10 cellular contexts compared by ENCODE assay signal in genomic region chr10:75358835-75359421, GRCh38. TPM values are rescaled to one million over a fixed set of nuclear protein-coding genes. Genes with fewer than 3 reads are reported as not detected.
A peak's percentile ranks its signal among the peaks of the same experiment; 100 is the strongest.
DNase-seq lines count a peak whose midpoint lies in the region; ATAC-seq, FAIRE-seq and TF ChIP-seq lines count a peak whose summit lies in the region.
"Had no signal": no experiment of that assay in that cellular context is flagged by ENCODE, and none has a peak within 500 bp of the region (broad histone marks: within the 10 kb centered on the region; RNA-seq: fewer than 3 reads in every experiment).

No MANE protein-coding gene starts in this region.

- H3K4me1 Mint-ChIP-seq in dendritic cell treated with granulocyte-macrophage colony-stimulating factor and Interleukin-4, amounts not matched to agents 40 ng/mL and 50 ng/mL, for 4 days (ENCODE audit: low read depth), result peaks cover 33% of the 10 kb centered on the region
- H3K4me1 Mint-ChIP-seq in CD4-positive, alpha-beta T cell (ENCODE audit: low read depth), result no peaks in the 10 kb centered on the region
- H3K4me1 Mint-ChIP-seq: activated CD4-positive, alpha-beta T cell treated with anti-CD3 and anti-CD28 coated beads for 36 hours had no signal

- ATAC-seq in HG02885 (IDR thresholded peaks at IDR 0.05; ENCODE audit: poor library complexity, unreplicated experiment), result no peak
- no peak for ATAC-seq in CD4-positive, alpha-beta T cell (ENCODE audit: poor library complexity)
- ATAC-seq: activated CD4-positive, alpha-beta T cell treated with anti-CD3 and anti-CD28 coated beads for 36 hours had no signal

- H3K9me3 ChIP-seq in kidney (ENCODE audit: control insufficient read depth in 1 of 2, low read length in 2 of 2), result peaks cover 0 to 3% of the 10 kb centered on the region in 2 donors
- no peaks in the 10 kb centered on the region for H3K9me3 ChIP-seq in CD4-positive, alpha-beta T cell (ENCODE audit: control insufficient read depth, low read length)
- H3K9me3 ChIP-seq: neutrophil had no signal

- H3K36me3 ChIP-seq in kidney (ENCODE audit: control insufficient read depth in 1 of 2, insufficient read depth in 2 of 2, low read length in 2 of 2), result no peaks in the 10 kb centered on the region
- H3K36me3 ChIP-seq: neutrophil had no signal

- H3K36me3 Mint-ChIP-seq in dendritic cell treated with granulocyte-macrophage colony-stimulating factor and Interleukin-4, amounts not matched to agents 40 ng/mL and 50 ng/mL, for 4 days (ENCODE audit: low read depth), result no peaks in the 10 kb centered on the region
- no peaks in the 10 kb centered on the region for H3K36me3 Mint-ChIP-seq in CD4-positive, alpha-beta T cell (ENCODE audit: low read depth)

- no peak overlapping the region for H3K9ac ChIP-seq in kidney (ENCODE audit: low read length in 2 of 2)

- DNase-seq in ELR (ENCODE audit: low read depth), result peak; percentile 88
- DNase-seq in NOMO-1 treated with dmso at 0.1 percent for 144 hours (lab: John Stamatoyannopoulos, UW; ENCODE audit: unreplicated experiment), result peak; percentile 97
- peak; percentile 22 for DNase-seq in non-pigmented ciliary epithelial cell (ENCODE audit: low read depth)
- no peak for DNase-seq in kidney
- no peak for DNase-seq in stimulated activated CD4-positive, alpha-beta T cell treated with anti-CD3 and anti-CD28 coated beads, Interleukin-4, amount 100 ng/mL, for 4 hours
- DNase-seq in CD4-positive, alpha-beta T cell, result no peak
- DNase-seq: activated CD4-positive, alpha-beta T cell treated with anti-CD3 and anti-CD28 coated beads for 36 hours had no signal

- TF ChIP-seq CTCF in kidney (IDR thresholded peaks at IDR 0.05; ENCODE audit: borderline replicate concordance, extremely low read depth, insufficient read depth), result no peak
- TF ChIP-seq CTCF in CD4-positive, alpha-beta T cell (IDR thresholded peaks at IDR 0.05), result no peak

- CTCF ChIA-PET in CD4-positive, alpha-beta T cell (lab: Charles Lee), result no interaction called here

- peaks cover 3% of the 10 kb centered on the region for H3K27me3 ChIP-seq in CD4-positive, alpha-beta T cell (ENCODE audit: control insufficient read depth, insufficient read depth, low read length)
- H3K27me3 ChIP-seq: neutrophil had no signal

- H3K27me3 Mint-ChIP-seq in dendritic cell treated with granulocyte-macrophage colony-stimulating factor and Interleukin-4, amounts not matched to agents 40 ng/mL and 50 ng/mL, for 4 days, result peaks cover 3% of the 10 kb centered on the region
- peaks cover 18% of the 10 kb centered on the region for H3K27me3 Mint-ChIP-seq in CD4-positive, alpha-beta T cell

- H3K4me3 ChIP-seq in kidney (ENCODE audit: low read length in 2 of 2), result no peak overlapping the region

- H3K4me1 ChIP-seq in kidney (ENCODE audit: control insufficient read depth in 1 of 2, insufficient read depth in 1 of 2, low read depth in 1 of 2, low read length in 2 of 2), result no peaks in the 10 kb centered on the region

- no peak overlapping the region for H3K27ac ChIP-seq in kidney (ENCODE audit: low read depth in 2 of 2, low read length in 2 of 2)
- no peak overlapping the region for H3K27ac ChIP-seq in CD4-positive, alpha-beta T cell (ENCODE audit: low read depth, low read length)
- H3K27ac ChIP-seq: neutrophil had no signal

- POLR2A ChIA-PET in CD4-positive, alpha-beta T cell (lab: Charles Lee), result interaction anchor here (0.7 kb wide), 1 partner anchor 767 kb away, joined by 3 read pairs; no protein-coding TSS in a partner anchor

- FAIRE-seq in kidney (lab: Jason Lieb, UNC), result no peak

- intact Hi-C loops in dendritic cell treated with granulocyte-macrophage colony-stimulating factor and Interleukin-4, amounts not matched to agents 40 ng/mL and 50 ng/mL, for 4 days (cut with micrococcal nuclease), result loop anchor here (2.0 kb wide), 1 partner anchor 16 kb away; no protein-coding TSS in a partner anchor
- intact Hi-C loops in kidney (cut with DNase I), result no loop called here
- intact Hi-C loops in CD4-positive, alpha-beta T cell (cut with DNase I, micrococcal nuclease), result no loop called here

- H3K9me3 Mint-ChIP-seq in dendritic cell treated with granulocyte-macrophage colony-stimulating factor and Interleukin-4, amounts not matched to agents 40 ng/mL and 50 ng/mL, for 4 days, result peaks cover 11% of the 10 kb centered on the region
- H3K9me3 Mint-ChIP-seq in CD4-positive, alpha-beta T cell, result no peaks in the 10 kb centered on the region

- peak overlapping the region; percentile 72 for H3K27ac Mint-ChIP-seq in dendritic cell treated with granulocyte-macrophage colony-stimulating factor and Interleukin-4, amounts not matched to agents 40 ng/mL and 50 ng/mL, for 4 days
- no peak overlapping the region for H3K27ac Mint-ChIP-seq in CD4-positive, alpha-beta T cell
- H3K27ac Mint-ChIP-seq: activated CD4-positive, alpha-beta T cell treated with anti-CD3 and anti-CD28 coated beads for 36 hours had no signal

- no peak overlapping the region for H3K4me3 Mint-ChIP-seq in dendritic cell treated with granulocyte-macrophage colony-stimulating factor and Interleukin-4, amounts not matched to agents 40 ng/mL and 50 ng/mL, for 4 days
- H3K4me3 Mint-ChIP-seq in CD4-positive, alpha-beta T cell, result no peak overlapping the region
- H3K4me3 Mint-ChIP-seq: activated CD4-positive, alpha-beta T cell treated with anti-CD3 and anti-CD28 coated beads for 36 hours had no signal

RNA-seq across cellular contexts. Expression of gene ZNF503, which starts 42.6 kb away (rescaled TPM):
- total RNA-seq in kidney, result 34.7 TPM
- polyA plus RNA-seq in kidney (ENCODE audit: insufficient read depth, low read depth, low replicate concordance), result 45.8 TPM
- under 1 TPM; 0.38 to 0.47 TPM for total RNA-seq in CD4-positive, alpha-beta T cell

Comparison
In these comparisons a context has a peak if more than half of its experiments do, and no peak if none do; other contexts are left out.
1. DNase-seq: peak in ELR (single experiment), NOMO-1 treated with dmso at 0.1 percent for 144 hours (single experiment) and non-pigmented ciliary epithelial cell (single experiment); none in kidney (single experiment), stimulated activated CD4-positive, alpha-beta T cell treated with anti-CD3 and anti-CD28 coated beads, Interleukin-4, amount 100 ng/mL, for 4 hours (0 of 2) and CD4-positive, alpha-beta T cell (0 of 10).
2. RNA of gene ZNF503, which starts 42.6 kb away (total RNA-seq): 34.7 TPM in kidney (single experiment); 0.38 to 0.47 TPM in CD4-positive, alpha-beta T cell; every median in the first group is over 10 times any median in the second.